In genomic region chr3:164144824-164145223, GRCh38 we compare ENCODE assay signal across 1 cellular context.
TF ChIP-seq lines count a peak whose summit lies in the region.

No MANE protein-coding gene starts in this region.

TF ChIP-seq in GM23338, 12 proteins besides CTCF, POLR2A, EP300 and RAD21 (continued from another document):
- TF ChIP-seq REST (IDR thresholded peaks at IDR 0.05; ENCODE audit: unreplicated experiment) (no peak), ZNF331 (CRISPR knock-in tag; IDR thresholded peaks at IDR 0.05; ENCODE audit: low read depth) (no peak), JUNB (IDR thresholded peaks at IDR 0.05; ENCODE audit: unreplicated experiment) (no peak), ZNF114 (CRISPR knock-in tag; IDR thresholded peaks at IDR 0.05) (no peak), NANOG (IDR thresholded peaks at IDR 0.05; ENCODE audit: borderline replicate concordance) (no peak)
- TF ChIP-seq, protein P1, sequence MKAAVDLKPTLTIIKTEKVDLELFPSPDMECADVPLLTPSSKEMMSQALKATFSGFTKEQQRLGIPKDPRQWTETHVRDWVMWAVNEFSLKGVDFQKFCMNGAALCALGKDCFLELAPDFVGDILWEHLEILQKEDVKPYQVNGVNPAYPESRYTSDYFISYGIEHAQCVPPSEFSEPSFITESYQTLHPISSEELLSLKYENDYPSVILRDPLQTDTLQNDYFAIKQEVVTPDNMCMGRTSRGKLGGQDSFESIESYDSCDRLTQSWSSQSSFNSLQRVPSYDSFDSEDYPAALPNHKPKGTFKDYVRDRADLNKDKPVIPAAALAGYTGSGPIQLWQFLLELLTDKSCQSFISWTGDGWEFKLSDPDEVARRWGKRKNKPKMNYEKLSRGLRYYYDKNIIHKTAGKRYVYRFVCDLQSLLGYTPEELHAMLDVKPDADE (IDR thresholded peaks at IDR 0.05), result no peak
